8 cellular contexts compared by ENCODE assay signal in the genomic region with DNA sequence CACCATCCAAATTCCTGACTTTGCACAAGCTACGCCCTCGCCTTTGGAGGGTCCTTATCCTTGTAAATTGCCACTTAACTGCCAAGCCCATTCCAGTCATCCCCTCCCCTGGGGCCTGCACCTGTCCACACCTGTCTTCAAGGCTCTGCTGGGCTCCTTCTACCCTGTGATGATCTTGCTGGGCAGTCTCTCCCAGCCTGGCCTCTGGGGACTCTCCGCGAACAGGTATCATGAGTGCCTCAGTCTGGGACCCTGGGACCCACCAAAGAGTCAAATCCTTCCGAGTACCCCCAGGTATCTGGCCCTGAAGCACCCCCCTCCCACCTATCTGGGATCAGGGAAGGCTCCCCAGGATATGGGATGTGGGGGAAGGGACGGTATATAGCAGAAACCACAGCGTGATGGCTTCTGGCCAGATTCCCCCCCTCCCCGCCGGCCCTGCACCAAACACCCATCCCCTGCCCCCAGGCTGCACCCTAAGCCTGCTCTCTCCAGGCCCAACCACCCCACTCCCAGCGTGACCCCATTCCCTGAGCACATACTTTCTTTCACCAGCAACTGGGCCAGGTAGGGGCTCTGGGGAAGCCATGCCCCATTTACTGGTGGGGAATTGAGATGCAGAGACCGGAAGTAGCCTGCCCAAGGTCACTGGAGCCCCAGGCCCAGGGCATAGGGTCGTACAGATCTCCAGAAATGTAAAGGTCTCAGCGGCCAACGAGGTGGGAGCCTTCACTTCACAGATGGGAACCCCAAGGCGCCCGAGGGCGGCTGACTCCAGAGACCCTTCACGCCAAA. TPM values are rescaled to one million over a fixed set of nuclear protein-coding genes. Genes with fewer than 3 reads are reported as not detected.
DNase-seq lines count a peak whose midpoint lies in the region; ATAC-seq, FAIRE-seq and TF ChIP-seq lines count a peak whose summit lies in the region.

No MANE protein-coding gene starts in this region.

- no peaks in the 10 kb centered on the region for H3K9me3 Mint-ChIP-seq in naive B cell

- no peak for FAIRE-seq in H54 (lab: Jason Lieb, UNC)

- H3K4me3 ChIP-seq in DOHH2 (ENCODE audit: low read length), result peak overlapping the region; percentile 94

- DNase-seq in NCI-H2029 (lab: John Stamatoyannopoulos, UW), result peak; percentile 39
- no peak for DNase-seq in naive B cell
- no peak for DNase-seq in effector CD4-positive, alpha-beta T cell
- DNase-seq in H54 (ENCODE audit: insufficient read length, low spot score), result no peak
- DNase-seq in activated CD4-positive, alpha-beta T cell treated with anti-CD3 and anti-CD28 coated beads for 4 hours, result no peak

- no peaks in the 10 kb centered on the region for H4K20me1 ChIP-seq in DOHH2 (ENCODE audit: control insufficient read depth, insufficient read depth, low read depth, low read length)

- H3K4me1 Mint-ChIP-seq in naive B cell, result peaks cover 45 to 73% (median 60%) of the 10 kb centered on the region in 3 donors

- no peak for TF ChIP-seq POLR2A in H54 (IDR thresholded peaks at IDR 0.05; ENCODE audit: low read depth, low read length)

- H3K27ac ChIP-seq in DOHH2 (ENCODE audit: low read depth, low read length) (peak overlapping the region; percentile 26), cingulate gyrus (ENCODE audit: low read depth, low read length) (peak overlapping the region; percentile 89)

- peaks cover 23% of the 10 kb centered on the region for H3K79me2 ChIP-seq in DOHH2 (ENCODE audit: control insufficient read depth, low read length)

- H3K36me3 ChIP-seq in DOHH2 (ENCODE audit: control insufficient read depth, low read length), result no peaks in the 10 kb centered on the region

- H3K36me3 Mint-ChIP-seq in naive B cell, result no peaks in the 10 kb centered on the region

- no peaks in the 10 kb centered on the region for H3K27me3 ChIP-seq in DOHH2 (ENCODE audit: control insufficient read depth, low read length)

- ATAC-seq in naive B cell (ENCODE audit: low read depth in 2 of 2) (peak; percentile 2 to 3), GM18517 (IDR thresholded peaks at IDR 0.05; ENCODE audit: unreplicated experiment) (no peak)

- H3K9me2 ChIP-seq in DOHH2 (replicated peaks; ENCODE audit: control insufficient read depth, low read length), result no peaks in the 10 kb centered on the region

- H3K27ac Mint-ChIP-seq in naive B cell, result peak overlapping the region; percentile 66 to 99 (median 94)

- H3K4me3 Mint-ChIP-seq in naive B cell, result peak overlapping the region; percentile 91 to 99 (median 96)

- H3K4me1 ChIP-seq in DOHH2 (ENCODE audit: control insufficient read depth, low read length), result peaks cover 24% of the 10 kb centered on the region

- H3K27me3 Mint-ChIP-seq in naive B cell, result no peaks in the 10 kb centered on the region

- peak overlapping the region; percentile 90 for H3K4me2 ChIP-seq in DOHH2 (ENCODE audit: low read length)

- H3F3A ChIP-seq in DOHH2 (ENCODE audit: control insufficient read depth, insufficient read depth), result no peaks in the 10 kb centered on the region

- TF ChIP-seq CTCF in DOHH2 (IDR thresholded peaks at IDR 0.05; ENCODE audit: low read depth, low read length, poor library complexity, severe bottlenecking), result no peak

- H3K9me3 ChIP-seq in DOHH2 (ENCODE audit: control insufficient read depth, insufficient read depth, low read length), result no peaks in the 10 kb centered on the region

RNA-seq across cellular contexts. Expression of gene ARAP1, which starts 0.7 kb away (rescaled TPM):
- 10 to 100 TPM in 5 of 6 donors, 1 to 10 TPM in 1; 3.3 to 30.2 (median 14.0) TPM for polyA plus RNA-seq in naive B cell (ENCODE audit: low read depth in 6 of 6)

RNA-seq across cellular contexts. Expression of gene STARD10, which starts 42.4 kb away (rescaled TPM):
- 10 to 100 TPM; 24.3 to 39.2 (median 30.7) TPM for polyA plus RNA-seq in naive B cell (ENCODE audit: low read depth in 6 of 6)
